In genomic region chr2:203809084-203809521, GRCh38 we compare ENCODE assay signal across 13 cellular contexts. TPM values are rescaled to one million over a fixed set of nuclear protein-coding genes. Genes with fewer than 3 reads are reported as not detected.
DNase-seq lines count a peak whose midpoint lies in the region; ATAC-seq and TF ChIP-seq lines count a peak whose summit lies in the region.
"Had no signal": no experiment of that assay in that cellular context is flagged by ENCODE, and none has a peak within 500 bp of the region (broad histone marks: within the 10 kb centered on the region; RNA-seq: fewer than 3 reads in every experiment).

No MANE protein-coding gene starts in this region.

- POLR2A ChIA-PET in activated CD4-positive, alpha-beta T cell treated with anti-CD3 and anti-CD28 coated beads, Interleukin-2, amount 10 ng/mL, durations not matched to agents 7 days and 5 days (lab: Charles Lee), result no interaction called here

- H3K27me3 Mint-ChIP-seq in activated naive CD4-positive, alpha-beta T cell treated with anti-CD3 and anti-CD28 coated beads, Interleukin-2, amount 50 U/mL, for 24 hours, result no peaks in the 10 kb centered on the region
- H3K27me3 Mint-ChIP-seq in activated T-helper 17 cell treated with anti-CD3 and anti-CD28 coated beads, Interleukin-2, amount 50 U/mL, for 72 hours, result no peaks in the 10 kb centered on the region
- no peaks in the 10 kb centered on the region for H3K27me3 Mint-ChIP-seq in activated CD4-positive, alpha-beta T cell treated with anti-CD3 and anti-CD28 coated beads, Interleukin-2, amount 10 ng/mL, durations not matched to agents 7 days and 5 days

- H3K36me3 Mint-ChIP-seq in activated naive CD4-positive, alpha-beta T cell treated with anti-CD3 and anti-CD28 coated beads, Interleukin-2, amount 50 U/mL, for 24 hours, result peaks cover 6% of the 10 kb centered on the region
- no peaks in the 10 kb centered on the region for H3K36me3 Mint-ChIP-seq in activated T-helper 17 cell treated with anti-CD3 and anti-CD28 coated beads, Interleukin-2, amount 50 U/mL, for 72 hours (ENCODE audit: low read depth)
- H3K36me3 Mint-ChIP-seq in stimulated activated effector memory CD8-positive, alpha-beta T cell treated with anti-CD3 and anti-CD28 coated beads, Interleukin-12 subunit alpha, Interleukin-12 subunit beta, amount 100 ng/mL, for 72 hours, result peaks cover 4% of the 10 kb centered on the region
- peaks cover 25% of the 10 kb centered on the region for H3K36me3 Mint-ChIP-seq in activated CD4-positive, alpha-beta T cell treated with anti-CD3 and anti-CD28 coated beads, Interleukin-2, amount 10 ng/mL, durations not matched to agents 7 days and 5 days (ENCODE audit: low read depth)

- no peak for DNase-seq in activated naive CD4-positive, alpha-beta T cell treated with Interleukin-2 at 50 U/mL for 16 hours
- DNase-seq in fibroblast of mammary gland (ENCODE audit: low read depth), result peak; percentile 74
- DNase-seq in stimulated activated effector memory CD8-positive, alpha-beta T cell treated with anti-CD3 and anti-CD28 coated beads, Interleukin-12 subunit alpha, Interleukin-12 subunit beta, amount 100 ng/mL, for 72 hours (ENCODE audit: low spot score in 2 of 2), result no peak
- no peak for DNase-seq in activated CD4-positive, alpha-beta T cell treated with anti-CD3 and anti-CD28 coated beads, Interleukin-2, amount 50 U/mL, for 1 hour
- no peak for DNase-seq in activated CD4-positive, alpha-beta T cell treated with anti-CD3 and anti-CD28 coated beads, Interleukin-2, amount 10 ng/mL, durations not matched to agents 7 days and 5 days
- no peak for DNase-seq in activated CD4-positive, CD25-positive, alpha-beta regulatory T cell treated with anti-CD3 and anti-CD28 coated beads, Interleukin-2, amount 50 U/mL, for 72 hours
- DNase-seq: lower lobe of right lung; NCI-H2029; SIG-M5; stimulated activated CD4-positive, alpha-beta T cell treated with anti-CD3 and anti-CD28 coated beads, Interleukin-12 subunit alpha, Interleukin-12 subunit beta, amount 100 ng/mL, for 4 hours had no signal

- no peak overlapping the region for H3K4me3 Mint-ChIP-seq in activated naive CD4-positive, alpha-beta T cell treated with anti-CD3 and anti-CD28 coated beads, Interleukin-2, amount 50 U/mL, for 24 hours
- H3K4me3 Mint-ChIP-seq in activated T-helper 17 cell treated with anti-CD3 and anti-CD28 coated beads, Interleukin-2, amount 50 U/mL, for 72 hours, result peak overlapping the region; percentile 8
- H3K4me3 Mint-ChIP-seq in stimulated activated effector memory CD8-positive, alpha-beta T cell treated with anti-CD3 and anti-CD28 coated beads, Interleukin-12 subunit alpha, Interleukin-12 subunit beta, amount 100 ng/mL, for 72 hours, result no peak overlapping the region
- H3K4me3 Mint-ChIP-seq in activated CD4-positive, alpha-beta T cell treated with anti-CD3 and anti-CD28 coated beads, Interleukin-2, amount 10 ng/mL, durations not matched to agents 7 days and 5 days, result no peak overlapping the region

- CTCF ChIA-PET in activated CD4-positive, alpha-beta T cell treated with anti-CD3 and anti-CD28 coated beads, Interleukin-2, amount 10 ng/mL, durations not matched to agents 7 days and 5 days (lab: Charles Lee), result interaction anchor here (1.0 to 2.3 kb wide), 4 partner anchors 10 to 79 kb away, joined by 3 to 10 read pairs (median 3); no protein-coding TSS in a partner anchor

- no peak for TF ChIP-seq CTCF in fibroblast of mammary gland (conservative IDR thresholded peaks at IDR 0.05; ENCODE audit: control insufficient read depth, insufficient read depth, low read depth, low read length)

- H3K9me3 Mint-ChIP-seq in activated naive CD4-positive, alpha-beta T cell treated with anti-CD3 and anti-CD28 coated beads, Interleukin-2, amount 50 U/mL, for 24 hours, result peaks cover 6% of the 10 kb centered on the region
- H3K9me3 Mint-ChIP-seq in activated T-helper 17 cell treated with anti-CD3 and anti-CD28 coated beads, Interleukin-2, amount 50 U/mL, for 72 hours, result peaks cover 5% of the 10 kb centered on the region
- peaks cover 3% of the 10 kb centered on the region for H3K9me3 Mint-ChIP-seq in stimulated activated effector memory CD8-positive, alpha-beta T cell treated with anti-CD3 and anti-CD28 coated beads, Interleukin-12 subunit alpha, Interleukin-12 subunit beta, amount 100 ng/mL, for 72 hours
- peaks cover 13% of the 10 kb centered on the region for H3K9me3 Mint-ChIP-seq in activated CD4-positive, alpha-beta T cell treated with anti-CD3 and anti-CD28 coated beads, Interleukin-2, amount 10 ng/mL, durations not matched to agents 7 days and 5 days

- peaks cover 88% of the 10 kb centered on the region for H3K4me1 Mint-ChIP-seq in activated naive CD4-positive, alpha-beta T cell treated with anti-CD3 and anti-CD28 coated beads, Interleukin-2, amount 50 U/mL, for 24 hours
- H3K4me1 Mint-ChIP-seq in activated T-helper 17 cell treated with anti-CD3 and anti-CD28 coated beads, Interleukin-2, amount 50 U/mL, for 72 hours, result peaks cover 57% of the 10 kb centered on the region
- peaks cover 81% of the 10 kb centered on the region for H3K4me1 Mint-ChIP-seq in stimulated activated effector memory CD8-positive, alpha-beta T cell treated with anti-CD3 and anti-CD28 coated beads, Interleukin-12 subunit alpha, Interleukin-12 subunit beta, amount 100 ng/mL, for 72 hours
- peaks cover 81% of the 10 kb centered on the region for H3K4me1 Mint-ChIP-seq in activated CD4-positive, alpha-beta T cell treated with anti-CD3 and anti-CD28 coated beads, Interleukin-2, amount 10 ng/mL, durations not matched to agents 7 days and 5 days

- H3K4me3 ChIP-seq in fibroblast of mammary gland (ENCODE audit: control insufficient read depth, low read depth, low read length), result no peak overlapping the region
- H3K4me3 ChIP-seq: lower lobe of right lung, thoracic aorta had no signal

- no peak for ATAC-seq in activated T-helper 17 cell treated with anti-CD3 and anti-CD28 coated beads, Interleukin-2, amount 50 U/mL, for 72 hours (replicated peaks)
- ATAC-seq in stimulated activated effector memory CD8-positive, alpha-beta T cell treated with anti-CD3 and anti-CD28 coated beads, Interleukin-12 subunit alpha, Interleukin-12 subunit beta, amount 100 ng/mL, for 72 hours, result no peak
- ATAC-seq: lower lobe of right lung had no signal

- peak overlapping the region; percentile 51 for H3K27ac Mint-ChIP-seq in activated naive CD4-positive, alpha-beta T cell treated with anti-CD3 and anti-CD28 coated beads, Interleukin-2, amount 50 U/mL, for 24 hours
- peak overlapping the region; percentile 76 for H3K27ac Mint-ChIP-seq in activated T-helper 17 cell treated with anti-CD3 and anti-CD28 coated beads, Interleukin-2, amount 50 U/mL, for 72 hours
- H3K27ac Mint-ChIP-seq in stimulated activated effector memory CD8-positive, alpha-beta T cell treated with anti-CD3 and anti-CD28 coated beads, Interleukin-12 subunit alpha, Interleukin-12 subunit beta, amount 100 ng/mL, for 72 hours, result peak overlapping the region; percentile 48
- no peak overlapping the region for H3K27ac Mint-ChIP-seq in activated CD4-positive, alpha-beta T cell treated with anti-CD3 and anti-CD28 coated beads, Interleukin-2, amount 10 ng/mL, durations not matched to agents 7 days and 5 days

RNA-seq across cellular contexts. Expression of gene CTLA4, which starts 58.5 kb away (rescaled TPM):
- total RNA-seq in activated T-helper 17 cell treated with anti-CD3 and anti-CD28 coated beads, Interleukin-2, amount 50 U/mL, for 72 hours, result 100 to 1,000 TPM; 282 to 334 TPM
- total RNA-seq in activated CD4-positive, alpha-beta T cell treated with anti-CD3 and anti-CD28 coated beads, Interleukin-2, amount 10 ng/mL, durations not matched to agents 7 days and 5 days, result 10 to 100 TPM; 20.1 to 22.7 TPM

Comparison
In these comparisons a context has a peak if more than half of its experiments do, and no peak if none do; other contexts are left out.
1. RNA of gene CTLA4, which starts 58.5 kb away (total RNA-seq): 282 to 334 TPM in activated T-helper 17 cell treated with anti-CD3 and anti-CD28 coated beads, Interleukin-2, amount 50 U/mL, for 72 hours; 20.1 to 22.7 TPM in activated CD4-positive, alpha-beta T cell treated with anti-CD3 and anti-CD28 coated beads, Interleukin-2, amount 10 ng/mL, durations not matched to agents 7 days and 5 days; every median in the first group is over 10 times any median in the second.